In the genomic region with DNA sequence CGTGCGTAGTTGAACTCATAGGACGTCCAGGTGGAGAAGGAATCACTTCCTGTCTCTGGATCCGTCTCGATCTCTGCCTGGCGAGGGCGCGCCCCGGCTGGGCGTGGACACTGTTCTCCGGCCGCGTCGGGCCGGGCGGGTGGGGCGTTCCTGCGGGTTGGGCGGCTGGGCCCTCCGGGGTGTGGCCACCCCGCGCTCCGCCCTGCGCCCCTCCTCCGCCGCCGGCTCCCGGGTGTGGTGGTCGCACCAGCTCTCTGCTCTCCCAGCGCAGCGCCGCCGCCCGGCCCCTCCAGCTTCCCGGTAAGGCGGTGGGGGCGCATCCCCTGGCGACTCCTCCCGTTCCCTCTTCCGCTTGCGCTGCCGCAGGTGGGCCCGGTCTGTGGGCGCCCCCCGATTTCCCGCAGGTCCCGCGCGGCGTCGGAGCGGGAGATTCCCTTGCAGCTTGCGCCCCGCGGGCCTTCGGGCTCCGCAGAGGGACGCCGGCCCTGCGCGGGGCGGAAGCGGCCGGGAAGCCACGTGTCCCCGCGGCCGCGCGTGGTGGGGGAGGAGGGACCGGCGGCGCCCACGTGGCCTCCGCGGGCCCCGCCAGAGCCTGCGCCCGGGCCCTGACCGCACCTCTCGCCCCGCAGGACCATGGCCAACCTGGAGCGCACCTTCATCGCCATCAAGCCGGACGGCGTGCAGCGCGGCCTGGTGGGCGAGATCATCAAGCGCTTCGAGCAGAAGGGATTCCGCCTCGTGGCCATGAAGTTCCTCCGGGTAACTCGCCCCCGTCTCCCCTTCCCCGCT, we compare ENCODE assay signal across 8 cellular contexts. TPM values are rescaled to one million over a fixed set of nuclear protein-coding genes. Genes with fewer than 3 reads are reported as not detected.
DNase-seq lines count a peak whose midpoint lies in the region; ATAC-seq and TF ChIP-seq lines count a peak whose summit lies in the region.

A gene (plus strand): TSS at position 214 of the 789 bp plus-strand sequence. CDS start 420 bp downstream, at position 634.

- H3K4me1 ChIP-seq in GM23248 (ENCODE audit: insufficient read depth), result peaks cover 8% of the 10 kb centered on the region
- peaks cover 6% of the 10 kb centered on the region for H3K4me1 ChIP-seq in ovary (ENCODE audit: insufficient read depth)
- peaks cover 14 to 15% of the 10 kb centered on the region in 2 donors for H3K4me1 ChIP-seq in thyroid gland

- peaks cover 31% of the 10 kb centered on the region for H3F3A ChIP-seq in GM23248 (ENCODE audit: insufficient read depth)

- H3K27me3 Mint-ChIP-seq in activated naive CD8-positive, alpha-beta T cell, result no peaks in the 10 kb centered on the region

- peaks cover 37% of the 10 kb centered on the region for H3K79me2 ChIP-seq in GM23248 (ENCODE audit: insufficient read depth)

- H3K4me3 ChIP-seq in GM23248 (peak within 1 kb of the TSS; percentile 79), ovary (peak within 1 kb of the TSS; percentile 73), thyroid gland (replicated peaks in 1 of 3) (peak within 1 kb of the TSS; percentile 75 to 93 (median 87))

- H3K36me3 ChIP-seq in GM23248 (ENCODE audit: low read depth) (peaks cover 46% of the 10 kb centered on the region), ovary (no peaks in the 10 kb centered on the region), thyroid gland (peaks cover 11 to 27% of the 10 kb centered on the region in 2 donors)

- 1 to 2% methylated on average over 58 to 88 of the region's 98 CpGs for WGBS in GM23248 (ENCODE audit: low coverage in 1 of 2, low lambda C conversion rate in 2 of 2, missing lambda C conversion rate in 2 of 2), 2 experiments
- WGBS in ovary, 3 donors, result 0% methylated on average over 42 to 98 of the region's 98 CpGs
- 0% methylated on average over 3 to 19 of the region's 98 CpGs for WGBS in thyroid gland, 2 donors

- DNase-seq in G401 (ENCODE audit: low spot score) (peak; percentile 82), GM23248 (peak; percentile 94), Kasumi-1 (lab: John Stamatoyannopoulos, UW) (peak; percentile 86 to 91), head of caudate nucleus (peak; percentile 36 to 89 (median 80)), ovary (peak; percentile 88 to 94 (median 90)), thyroid gland (peak; percentile 90 to 91)

- no peak for TF ChIP-seq EP300 in ovary (IDR thresholded peaks at IDR 0.05)

- H3K27ac Mint-ChIP-seq in activated naive CD8-positive, alpha-beta T cell, result peak within 1 kb of the TSS; percentile 97

- peak within 1 kb of the TSS; percentile 91 for H3K9ac ChIP-seq in GM23248

- no peaks in the 10 kb centered on the region for H4K20me1 ChIP-seq in GM23248 (ENCODE audit: insufficient read depth)

- H3K9me3 ChIP-seq in GM23248 (ENCODE audit: low read depth), result no peaks in the 10 kb centered on the region
- H3K9me3 ChIP-seq in ovary, result no peaks in the 10 kb centered on the region
- H3K9me3 ChIP-seq in thyroid gland, result no peaks in the 10 kb centered on the region

- no peaks in the 10 kb centered on the region for H3K9me3 Mint-ChIP-seq in activated naive CD8-positive, alpha-beta T cell (ENCODE audit: low read depth)

- in situ Hi-C loops in G401 (cut with HindIII; ENCODE audit: low sequenced_read_pairs) (no loop called here), GM23248 (cut with MboI) (no loop called here)

- TF ChIP-seq POLR2A in ovary (IDR thresholded peaks at IDR 0.05) (peak; percentile 45), thyroid gland (IDR thresholded peaks at IDR 0.05) (peak in 1 of 2 donors; percentile 80)

- intact Hi-C loops in head of caudate nucleus (cut with DNase I) (loop anchor here (10.0 kb wide), 1 partner anchor 88 kb away; no protein-coding TSS in a partner anchor), ovary (cut with DNase I) (no loop called here), thyroid gland (cut with DNase I) (loop anchor here (5.0 kb wide), 1 partner anchor 96 kb away; a partner anchor contains a TSS)

- peak within 1 kb of the TSS; percentile 96 for H3K4me3 Mint-ChIP-seq in activated naive CD8-positive, alpha-beta T cell

- TF ChIP-seq CTCF in ovary (IDR thresholded peaks at IDR 0.05) (no peak), thyroid gland (IDR thresholded peaks at IDR 0.05) (no peak)

- H2AFZ ChIP-seq in GM23248, result peak within 1 kb of the TSS; percentile 92

- H3K36me3 Mint-ChIP-seq in activated naive CD8-positive, alpha-beta T cell, result peaks cover 17% of the 10 kb centered on the region

- H3K9me2 ChIP-seq in GM23248 (ENCODE audit: insufficient read depth), result no peaks in the 10 kb centered on the region

- H3K27ac ChIP-seq in GM23248, result peak within 1 kb of the TSS; percentile 90
- peak within 1 kb of the TSS; percentile 58 to 94 for H3K27ac ChIP-seq in ovary
- peak within 1 kb of the TSS; percentile 82 to 94 (median 90) for H3K27ac ChIP-seq in thyroid gland

- ATAC-seq in SK-N-SH treated with all-trans-retinoic acid at 6 μM for 48 hours, result peak; percentile 94

- H3K4me1 Mint-ChIP-seq in activated naive CD8-positive, alpha-beta T cell (ENCODE audit: low read depth), result peaks cover 35% of the 10 kb centered on the region

- peak within 1 kb of the TSS; percentile 94 for H3K4me2 ChIP-seq in GM23248 (ENCODE audit: unreplicated experiment)

- H3K27me3 ChIP-seq in GM23248 (replicated peaks; ENCODE audit: insufficient read depth), result no peaks in the 10 kb centered on the region
- no peaks in the 10 kb centered on the region for H3K27me3 ChIP-seq in ovary
- no peaks in the 10 kb centered on the region for H3K27me3 ChIP-seq in thyroid gland

TF ChIP-seq in SK-N-SH treated with all-trans-retinoic acid at 6 μM for 48 hours, 23 proteins besides CTCF, POLR2A, EP300 and RAD21 (continues in another document):
- TF ChIP-seq, protein P1, sequence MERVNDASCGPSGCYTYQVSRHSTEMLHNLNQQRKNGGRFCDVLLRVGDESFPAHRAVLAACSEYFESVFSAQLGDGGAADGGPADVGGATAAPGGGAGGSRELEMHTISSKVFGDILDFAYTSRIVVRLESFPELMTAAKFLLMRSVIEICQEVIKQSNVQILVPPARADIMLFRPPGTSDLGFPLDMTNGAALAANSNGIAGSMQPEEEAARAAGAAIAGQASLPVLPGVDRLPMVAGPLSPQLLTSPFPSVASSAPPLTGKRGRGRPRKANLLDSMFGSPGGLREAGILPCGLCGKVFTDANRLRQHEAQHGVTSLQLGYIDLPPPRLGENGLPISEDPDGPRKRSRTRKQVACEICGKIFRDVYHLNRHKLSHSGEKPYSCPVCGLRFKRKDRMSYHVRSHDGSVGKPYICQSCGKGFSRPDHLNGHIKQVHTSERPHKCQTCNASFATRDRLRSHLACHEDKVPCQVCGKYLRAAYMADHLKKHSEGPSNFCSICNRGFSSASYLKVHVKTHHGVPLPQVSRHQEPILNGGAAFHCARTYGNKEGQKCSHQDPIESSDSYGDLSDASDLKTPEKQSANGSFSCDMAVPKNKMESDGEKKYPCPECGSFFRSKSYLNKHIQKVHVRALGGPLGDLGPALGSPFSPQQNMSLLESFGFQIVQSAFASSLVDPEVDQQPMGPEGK (CRISPR knock-in tag; IDR thresholded peaks at IDR 0.05; ENCODE audit: borderline replicate concordance), result no peak
- TF ChIP-seq, protein P2, sequence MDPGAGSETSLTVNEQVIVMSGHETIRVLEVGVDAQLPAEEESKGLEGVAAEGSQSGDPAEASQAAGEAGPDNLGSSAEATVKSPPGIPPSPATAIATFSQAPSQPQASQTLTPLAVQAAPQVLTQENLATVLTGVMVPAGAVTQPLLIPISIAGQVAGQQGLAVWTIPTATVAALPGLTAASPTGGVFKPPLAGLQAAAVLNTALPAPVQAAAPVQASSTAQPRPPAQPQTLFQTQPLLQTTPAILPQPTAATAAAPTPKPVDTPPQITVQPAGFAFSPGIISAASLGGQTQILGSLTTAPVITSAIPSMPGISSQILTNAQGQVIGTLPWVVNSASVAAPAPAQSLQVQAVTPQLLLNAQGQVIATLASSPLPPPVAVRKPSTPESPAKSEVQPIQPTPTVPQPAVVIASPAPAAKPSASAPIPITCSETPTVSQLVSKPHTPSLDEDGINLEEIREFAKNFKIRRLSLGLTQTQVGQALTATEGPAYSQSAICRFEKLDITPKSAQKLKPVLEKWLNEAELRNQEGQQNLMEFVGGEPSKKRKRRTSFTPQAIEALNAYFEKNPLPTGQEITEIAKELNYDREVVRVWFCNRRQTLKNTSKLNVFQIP (CRISPR knock-in tag; IDR thresholded peaks at IDR 0.05; ENCODE audit: borderline replicate concordance, low read depth), result no peak
- TF ChIP-seq, protein P3, sequence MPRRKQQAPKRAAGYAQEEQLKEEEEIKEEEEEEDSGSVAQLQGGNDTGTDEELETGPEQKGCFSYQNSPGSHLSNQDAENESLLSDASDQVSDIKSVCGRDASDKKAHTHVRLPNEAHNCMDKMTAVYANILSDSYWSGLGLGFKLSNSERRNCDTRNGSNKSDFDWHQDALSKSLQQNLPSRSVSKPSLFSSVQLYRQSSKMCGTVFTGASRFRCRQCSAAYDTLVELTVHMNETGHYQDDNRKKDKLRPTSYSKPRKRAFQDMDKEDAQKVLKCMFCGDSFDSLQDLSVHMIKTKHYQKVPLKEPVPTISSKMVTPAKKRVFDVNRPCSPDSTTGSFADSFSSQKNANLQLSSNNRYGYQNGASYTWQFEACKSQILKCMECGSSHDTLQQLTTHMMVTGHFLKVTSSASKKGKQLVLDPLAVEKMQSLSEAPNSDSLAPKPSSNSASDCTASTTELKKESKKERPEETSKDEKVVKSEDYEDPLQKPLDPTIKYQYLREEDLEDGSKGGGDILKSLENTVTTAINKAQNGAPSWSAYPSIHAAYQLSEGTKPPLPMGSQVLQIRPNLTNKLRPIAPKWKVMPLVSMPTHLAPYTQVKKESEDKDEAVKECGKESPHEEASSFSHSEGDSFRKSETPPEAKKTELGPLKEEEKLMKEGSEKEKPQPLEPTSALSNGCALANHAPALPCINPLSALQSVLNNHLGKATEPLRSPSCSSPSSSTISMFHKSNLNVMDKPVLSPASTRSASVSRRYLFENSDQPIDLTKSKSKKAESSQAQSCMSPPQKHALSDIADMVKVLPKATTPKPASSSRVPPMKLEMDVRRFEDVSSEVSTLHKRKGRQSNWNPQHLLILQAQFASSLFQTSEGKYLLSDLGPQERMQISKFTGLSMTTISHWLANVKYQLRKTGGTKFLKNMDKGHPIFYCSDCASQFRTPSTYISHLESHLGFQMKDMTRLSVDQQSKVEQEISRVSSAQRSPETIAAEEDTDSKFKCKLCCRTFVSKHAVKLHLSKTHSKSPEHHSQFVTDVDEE (CRISPR knock-in tag; IDR thresholded peaks at IDR 0.05), result 0 out of 2 replicates have a peak, but pooled peaks have one; percentile 65
- TF ChIP-seq ZC3H10 (CRISPR knock-in tag; IDR thresholded peaks at IDR 0.05) (no peak), ZFP30 (CRISPR knock-in tag; IDR thresholded peaks at IDR 0.05) (0 out of 2 replicates have a peak, but pooled peaks have one; percentile 13)

RNA-seq across cellular contexts. Expression of the gene that starts here (rescaled TPM):
- total RNA-seq in G401 (2014; rRNA removed; shearing (Covaris generic)), result 522 and 689 TPM in 2 replicates
- 673 and 725 TPM in 2 replicates for total RNA-seq in GM23248 (2014; rRNA removed; shearing (Covaris generic))
- polyA plus RNA-seq in GM23248 (2016; fragmentation: Nextera tagmentation; extraction: Ambion mirVana) (919 and 933 TPM in 2 replicates), ovary (100 to 1,000 TPM; 433 to 717 TPM)
- total RNA-seq in ovary (100 to 1,000 TPM; 376 to 565 (median 502) TPM), thyroid gland (100 to 1,000 TPM; 202 to 486 (median 387) TPM)

Comparison
In these comparisons a context has a peak if more than half of its experiments do, and no peak if none do; other contexts are left out.
1. Peak in every context shown above with its lines: DNase-seq, ATAC-seq, H3K4me3 ChIP-seq and H3K27ac ChIP-seq.
2. intact Hi-C loops: an anchor here in head of caudate nucleus (10.0 kb wide) and thyroid gland (5.0 kb wide); none called in ovary.